ENCODE assay signal across 1 cellular context in the genomic region with DNA sequence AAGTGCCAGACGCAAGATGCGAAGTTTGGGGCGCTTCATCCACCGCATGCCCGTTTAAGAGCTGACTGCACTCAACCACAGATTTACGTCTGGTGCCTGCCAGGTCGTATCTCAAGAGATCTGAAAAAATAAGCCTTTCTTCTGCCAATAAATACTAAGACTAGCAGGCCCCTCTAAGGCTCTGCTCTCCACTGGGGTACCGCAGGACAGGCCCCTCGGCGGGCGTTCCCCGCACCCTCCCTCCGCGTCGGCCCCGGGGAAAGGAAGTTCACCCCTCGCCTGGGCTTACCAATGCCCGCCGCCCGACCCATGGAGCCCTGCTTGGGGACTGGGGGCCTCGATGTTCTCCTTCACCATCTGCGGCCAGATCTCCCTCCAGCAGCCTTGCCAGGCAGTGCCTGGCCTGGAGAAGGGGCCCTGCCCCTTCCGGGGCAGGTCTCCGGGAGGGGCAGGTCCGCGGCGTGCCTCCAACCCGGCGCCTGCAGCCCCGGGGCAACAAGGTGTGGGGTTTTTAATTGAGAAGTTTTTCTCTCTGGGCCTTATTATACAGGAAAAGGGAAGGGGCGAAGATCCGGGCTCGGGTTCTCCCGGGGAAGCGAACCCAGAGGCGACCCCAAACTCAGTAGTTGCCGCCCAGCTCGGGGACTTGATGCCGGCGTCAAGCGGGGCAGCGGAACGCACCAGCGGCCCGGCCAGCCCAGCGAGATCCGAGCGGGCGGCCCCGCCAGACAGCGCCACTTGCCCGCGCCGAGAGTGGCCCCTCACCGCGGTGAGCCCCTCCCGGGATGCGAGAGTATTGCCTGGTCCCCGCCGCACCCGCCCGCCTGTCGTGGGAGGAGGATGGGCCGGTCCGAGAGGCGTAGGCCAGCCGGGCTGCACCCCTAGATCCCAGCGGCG.
TF ChIP-seq lines count a peak whose summit lies in the region.

No MANE protein-coding gene starts in this region.

TF ChIP-seq in endothelial cell of umbilical vein, 7 proteins besides CTCF, POLR2A, EP300 and RAD21 (continued from another document):
- TF ChIP-seq, protein P1, sequence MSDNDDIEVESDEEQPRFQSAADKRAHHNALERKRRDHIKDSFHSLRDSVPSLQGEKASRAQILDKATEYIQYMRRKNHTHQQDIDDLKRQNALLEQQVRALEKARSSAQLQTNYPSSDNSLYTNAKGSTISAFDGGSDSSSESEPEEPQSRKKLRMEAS (IDR thresholded peaks at IDR 0.05; ENCODE audit: insufficient read depth, insufficient read length): no peak
- no peak for TF ChIP-seq FOS (IDR thresholded peaks at IDR 0.05; ENCODE audit: borderline replicate concordance, insufficient read depth, low read length)
- no peak for TF ChIP-seq GATA2 (IDR thresholded peaks at IDR 0.05; ENCODE audit: insufficient read depth, insufficient read length, low read depth, low read length)
